ENCODE assay signal across 16 cellular contexts in the genomic region with DNA sequence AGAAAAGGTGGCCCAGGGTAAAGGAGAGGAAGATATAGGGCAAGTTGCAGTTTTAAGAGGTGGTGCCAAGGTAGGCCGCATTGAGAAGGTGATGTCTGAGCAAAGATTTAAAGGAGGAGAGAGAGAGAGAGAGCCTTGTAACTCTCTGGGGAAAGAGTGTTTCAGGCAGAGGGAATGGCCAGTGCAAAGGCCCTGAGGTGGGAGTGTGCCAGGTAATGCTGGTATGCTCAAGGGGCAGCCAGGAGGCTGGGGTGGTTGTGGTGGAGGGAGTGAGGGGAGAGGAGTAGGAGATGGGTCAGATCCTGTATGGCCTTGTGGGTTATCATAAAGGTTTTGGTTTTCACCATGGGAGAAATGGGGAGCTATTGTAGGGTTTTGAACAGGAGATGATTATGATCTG.
"Had no signal": no experiment of that assay in that cellular context is flagged by ENCODE, and none has a peak within 500 bp of the region (broad histone marks: within the 10 kb centered on the region; RNA-seq: fewer than 3 reads in every experiment).

No MANE protein-coding gene starts in this region.

- H3K4me3 Mint-ChIP-seq: dendritic cell treated with granulocyte-macrophage colony-stimulating factor and Interleukin-4, amounts not matched to agents 40 ng/mL and 50 ng/mL, for 4 days; naive B cell had no signal

- H3K27me3 Mint-ChIP-seq: dendritic cell treated with granulocyte-macrophage colony-stimulating factor and Interleukin-4, amounts not matched to agents 40 ng/mL and 50 ng/mL, for 4 days; naive B cell had no signal

- ATAC-seq: left ventricle myocardium superior, psoas muscle, right cardiac atrium had no signal

- DNase-seq: activated CD4-positive, alpha-beta T cell treated with anti-CD3 and anti-CD28 coated beads, Interleukin-2, amount 50 U/mL, for 1 hour; activated effector memory CD4-positive, alpha-beta T cell treated with anti-CD3 and anti-CD28 coated beads, Interleukin-2, amount 50 U/mL, for 16 hours; activated T-cell treated with anti-CD3 and anti-CD28 coated beads for 4 hours; adrenal gland; effector CD8-positive, alpha-beta T cell; esophagus squamous epithelium; immature natural killer cell; kidney glomerular epithelial cell; left ventricle myocardium superior; naive B cell; ovary; psoas muscle; right cardiac atrium had no signal

- FAIRE-seq: astrocyte, bronchial epithelial cell had no signal

- H3K9me3 Mint-ChIP-seq: dendritic cell treated with granulocyte-macrophage colony-stimulating factor and Interleukin-4, amounts not matched to agents 40 ng/mL and 50 ng/mL, for 4 days; immature natural killer cell; naive B cell had no signal

- H3K27ac Mint-ChIP-seq: dendritic cell treated with granulocyte-macrophage colony-stimulating factor and Interleukin-4, amounts not matched to agents 40 ng/mL and 50 ng/mL, for 4 days had no signal
